Comparison of ENCODE assay signal across 23 cellular contexts in genomic region chr19:5707576-5708575, GRCh38. TPM values are rescaled to one million over a fixed set of nuclear protein-coding genes. Genes with fewer than 3 reads are reported as not detected.
DNase-seq lines count a peak whose midpoint lies in the region; ATAC-seq and TF ChIP-seq lines count a peak whose summit lies in the region.
"Had no signal": no experiment of that assay in that cellular context is flagged by ENCODE, and none has a peak within 500 bp of the region (broad histone marks: within the 10 kb centered on the region; RNA-seq: fewer than 3 reads in every experiment).

No MANE protein-coding gene starts in this region.

- H3K4me3 Mint-ChIP-seq in activated CD8-positive, alpha-beta T cell treated with anti-CD3 and anti-CD28 coated beads for 36 hours = no peak overlapping the region
- no peak overlapping the region for H3K4me3 Mint-ChIP-seq in stimulated activated naive B cell treated with anti-CD40 and anti-IgM and Interleukin-4, amounts not matched to agents 10 μg/mL and 1 μg/mL and 100 μg/mL, for 72 hours
- H3K4me3 Mint-ChIP-seq: CD14-positive monocyte, IgD-negative memory B cell had no signal

- POLR2A ChIA-PET in activated CD8-positive, alpha-beta T cell treated with anti-CD3 and anti-CD28 coated beads for 36 hours (lab: Charles Lee) = interaction anchor here (1.1 to 18.8 kb wide), 3 partner anchors 10 to 28 kb away, joined by 4 to 516 read pairs (median 82); partner anchors contain the start of genes CATSPERD, HSD11B1L, LONP1 and RPL36

- H3K27me3 Mint-ChIP-seq in activated CD8-positive, alpha-beta T cell treated with anti-CD3 and anti-CD28 coated beads for 36 hours = no peaks in the 10 kb centered on the region
- H3K27me3 Mint-ChIP-seq in stimulated activated naive B cell treated with anti-CD40 and anti-IgM and Interleukin-4, amounts not matched to agents 10 μg/mL and 1 μg/mL and 100 μg/mL, for 72 hours = no peaks in the 10 kb centered on the region
- H3K27me3 Mint-ChIP-seq: IgD-negative memory B cell had no signal

- peaks cover 30% of the 10 kb centered on the region for H3K36me3 ChIP-seq in mammary epithelial cell (ENCODE audit: insufficient read depth, low read length)

- no peak overlapping the region for H3K4me3 ChIP-seq in mammary epithelial cell (replicated peaks in 1 of 3; ENCODE audit: insufficient read depth in 1 of 3, low read depth in 2 of 3, low read length in 3 of 3)
- H3K4me3 ChIP-seq: A549, SJCRH30 had no signal

- no peaks in the 10 kb centered on the region for H3K4me1 ChIP-seq in mammary epithelial cell (ENCODE audit: insufficient read depth, low read length)
- H3K4me1 ChIP-seq: Caco-2, SJCRH30 had no signal

- H3K4me2 ChIP-seq in mammary epithelial cell (ENCODE audit: insufficient read depth, low read depth, low read length) = no peak overlapping the region
- H3K4me2 ChIP-seq: A549 had no signal

- dilution Hi-C loops in mammary epithelial cell (cut with HindIII; ENCODE audit: low sequenced_read_pairs) = loop anchor here (5.0 to 10.0 kb wide), 2 partner anchors 56 to 127 kb away; partner anchors contain the start of gene FUT6

- H3K9me3 ChIP-seq in mammary epithelial cell (replicated peaks; ENCODE audit: insufficient read depth, low read length) = no peaks in the 10 kb centered on the region
- H3K9me3 ChIP-seq: A549, Caco-2, SJCRH30 had no signal

- intact Hi-C loops in left cardiac atrium (cut with DNase I) (no loop called here), cardiac septum (cut with DNase I) (no loop called here), mammary epithelial cell (cut with micrococcal nuclease) (no loop called here)
- intact Hi-C loops in activated CD8-positive, alpha-beta T cell treated with anti-CD3 and anti-CD28 coated beads for 36 hours (cut with micrococcal nuclease) = no loop called here

- no peaks in the 10 kb centered on the region for H4K20me1 ChIP-seq in mammary epithelial cell (ENCODE audit: insufficient read depth, low read length)

- H3K9me3 Mint-ChIP-seq in activated CD8-positive, alpha-beta T cell treated with anti-CD3 and anti-CD28 coated beads for 36 hours = no peaks in the 10 kb centered on the region
- no peaks in the 10 kb centered on the region for H3K9me3 Mint-ChIP-seq in stimulated activated naive B cell treated with anti-CD40 and anti-IgM and Interleukin-4, amounts not matched to agents 10 μg/mL and 1 μg/mL and 100 μg/mL, for 72 hours
- H3K9me3 Mint-ChIP-seq: IgD-negative memory B cell had no signal

- no TSS peak for BruUV-seq in mammary epithelial cell (replicated peaks; lab: Mats Ljungman, UMichigan)

- CTCF ChIA-PET in activated CD8-positive, alpha-beta T cell treated with anti-CD3 and anti-CD28 coated beads for 36 hours (lab: Charles Lee) = interaction anchor here (1.2 kb wide), 1 partner anchor 18 kb away, joined by 3 read pairs; the partner anchor contains the start of gene RPL36
- CTCF ChIA-PET in mammary epithelial cell (lab: Charles Lee; ENCODE audit: low non-redundant PET) = no interaction called here

- H3K9ac ChIP-seq in mammary epithelial cell (ENCODE audit: insufficient read depth, low read length) = no peak overlapping the region

- DNase-seq in left cardiac atrium (peak; percentile 16), cardiac septum (ENCODE audit: low spot score) (no peak), iPS-NIHi7 (ENCODE audit: extremely low spot score) (peak; percentile 11), mammary epithelial cell (no peak), NCI-H1694 (lab: John Stamatoyannopoulos, UW) (no peak)
- DNase-seq in activated CD8-positive, alpha-beta T cell treated with anti-CD3 and anti-CD28 coated beads for 36 hours = no peak
- DNase-seq in stimulated activated naive B cell treated with anti-CD40 and anti-IgM and Interleukin-4, amounts not matched to agents 10 μg/mL and 1 μg/mL and 100 μg/mL, for 72 hours = no peak
- no peak for DNase-seq in stimulated activated CD8-positive, alpha-beta memory T cell treated with anti-CD3 and anti-CD28 coated beads, Interleukin-4, amount 100 ng/mL, for 48 hours
- DNase-seq: Caco-2; DMS53; NCI-H1436 treated with DMSO at 0.1 percent for 48 hours; NCI-H2107; NCI-H226; NCI-H526 treated with DMSO at 0.1 percent for 48 hours; NK-92 treated with Interleukin-12 subunit alpha and Interleukin-12 subunit beta, amount 100 ng/mL, for 24 hours; OCI-M1; RPMI8226; SJCRH30 had no signal

- no peak overlapping the region for H3K27ac Mint-ChIP-seq in activated CD8-positive, alpha-beta T cell treated with anti-CD3 and anti-CD28 coated beads for 36 hours
- peak overlapping the region; percentile 9 for H3K27ac Mint-ChIP-seq in stimulated activated naive B cell treated with anti-CD40 and anti-IgM and Interleukin-4, amounts not matched to agents 10 μg/mL and 1 μg/mL and 100 μg/mL, for 72 hours

- TF ChIP-seq CTCF in activated CD8-positive, alpha-beta T cell treated with anti-CD3 and anti-CD28 coated beads for 36 hours (IDR thresholded peaks at IDR 0.05) = no peak
- no peak for TF ChIP-seq CTCF in mammary epithelial cell (conservative IDR thresholded peaks at IDR 0.05 in 1 of 2, IDR thresholded peaks at IDR 0.05 in 1 of 2; ENCODE audit: extremely low read depth in 1 of 2, insufficient read depth in 1 of 2, low read depth in 1 of 2, low read length in 2 of 2)

- ATAC-seq in left cardiac atrium = no peak
- ATAC-seq in activated CD8-positive, alpha-beta T cell treated with anti-CD3 and anti-CD28 coated beads for 36 hours = peak; percentile 19
- no peak for ATAC-seq in stimulated activated naive B cell treated with anti-CD40 and anti-IgM and Interleukin-4, amounts not matched to agents 10 μg/mL and 1 μg/mL and 100 μg/mL, for 72 hours (replicated peaks)
- ATAC-seq: A549 had no signal

- in situ Hi-C loops in mammary epithelial cell (cut with MboI; ENCODE audit: low sequenced_read_pairs in 2 of 2) = no loop called here

- no peak overlapping the region for H3K27ac ChIP-seq in mammary epithelial cell (ENCODE audit: insufficient read depth, low read depth, low read length)
- H3K27ac ChIP-seq: A549, SJCRH30 had no signal

- no peak overlapping the region for H2AFZ ChIP-seq in mammary epithelial cell (ENCODE audit: low read depth, low read length)

- H3K79me2 ChIP-seq in mammary epithelial cell (ENCODE audit: insufficient read depth, low read length) = peaks cover 5% of the 10 kb centered on the region

- no peaks in the 10 kb centered on the region for H3K4me1 Mint-ChIP-seq in activated CD8-positive, alpha-beta T cell treated with anti-CD3 and anti-CD28 coated beads for 36 hours (ENCODE audit: low read depth)
- H3K4me1 Mint-ChIP-seq in stimulated activated naive B cell treated with anti-CD40 and anti-IgM and Interleukin-4, amounts not matched to agents 10 μg/mL and 1 μg/mL and 100 μg/mL, for 72 hours = peaks cover 0 to 6% of the 10 kb centered on the region in 2 donors
- H3K4me1 Mint-ChIP-seq: CD14-positive monocyte, IgD-negative memory B cell had no signal

- WGBS in mammary epithelial cell (ENCODE audit: low coverage, missing lambda C conversion rate) = 93% methylated on average over 16 of the region's 37 CpGs

- no peaks in the 10 kb centered on the region for H3K27me3 ChIP-seq in mammary epithelial cell (ENCODE audit: insufficient read depth, low read length)
- H3K27me3 ChIP-seq: SJCRH30 had no signal

- H3K36me3 Mint-ChIP-seq in activated CD8-positive, alpha-beta T cell treated with anti-CD3 and anti-CD28 coated beads for 36 hours (ENCODE audit: low read depth) = peaks cover 54% of the 10 kb centered on the region
- peaks cover 20 to 40% of the 10 kb centered on the region in 2 donors for H3K36me3 Mint-ChIP-seq in stimulated activated naive B cell treated with anti-CD40 and anti-IgM and Interleukin-4, amounts not matched to agents 10 μg/mL and 1 μg/mL and 100 μg/mL, for 72 hours

RNA-seq across cellular contexts. Expression of gene LONP1, which starts 12.1 kb away (rescaled TPM):
- total RNA-seq in left cardiac atrium (10 to 100 TPM; 51.4 to 57.1 TPM), cardiac septum (70.8 TPM), mammary epithelial cell (10 to 100 TPM; 73.7 to 88.3 TPM)
- 100 to 1,000 TPM; 324 to 342 TPM for total RNA-seq in activated CD8-positive, alpha-beta T cell treated with anti-CD3 and anti-CD28 coated beads for 36 hours
- polyA plus RNA-seq in mammary epithelial cell = 55.0 TPM
- polyA minus RNA-seq in mammary epithelial cell = 64.3 TPM

RNA-seq across cellular contexts. Expression of gene CATSPERD, which starts 12.6 kb away (rescaled TPM):
- total RNA-seq in left cardiac atrium (not detected), cardiac septum (not detected), mammary epithelial cell (not detected)
- not detected for total RNA-seq in activated CD8-positive, alpha-beta T cell treated with anti-CD3 and anti-CD28 coated beads for 36 hours
- not detected for polyA plus RNA-seq in mammary epithelial cell
- not detected for polyA minus RNA-seq in mammary epithelial cell
- total RNA-seq: Caco-2, H4, HT-29, SJCRH30 had no signal
- polyA plus RNA-seq: CD14-positive monocyte, IgD-negative memory B cell had no signal

RNA-seq across cellular contexts. Expression of gene RPL36, which starts 17.8 kb away (rescaled TPM):
- 100 to 1,000 TPM; 500 to 504 TPM for total RNA-seq in left cardiac atrium
- total RNA-seq in cardiac septum = 337 TPM
- total RNA-seq in activated CD8-positive, alpha-beta T cell treated with anti-CD3 and anti-CD28 coated beads for 36 hours = 1,000 to 10,000 TPM; 1,711 to 1,715 TPM
- 100 to 1,000 TPM; 323 to 990 TPM for total RNA-seq in mammary epithelial cell
- 717 TPM for polyA plus RNA-seq in mammary epithelial cell
- polyA minus RNA-seq in mammary epithelial cell = 88.8 TPM

RNA-seq across cellular contexts. Expression of gene HSD11B1L, which starts 27.0 kb away (rescaled TPM):
- 1 to 10 TPM; 4.0 to 4.4 TPM for total RNA-seq in left cardiac atrium
- total RNA-seq in cardiac septum = 4.3 TPM
- 1 to 10 TPM; 2.7 to 3.5 TPM for total RNA-seq in activated CD8-positive, alpha-beta T cell treated with anti-CD3 and anti-CD28 coated beads for 36 hours
- total RNA-seq in mammary epithelial cell = 10 to 100 TPM in 1 of 2 donors, 1 to 10 TPM in 1; 6.4 to 10.5 TPM
- polyA plus RNA-seq in mammary epithelial cell = 5.2 TPM
- 4.6 TPM for polyA minus RNA-seq in mammary epithelial cell

RNA-seq across cellular contexts. Expression of gene MICOS13, which starts 27.6 kb away (rescaled TPM):
- total RNA-seq in left cardiac atrium (100 to 1,000 TPM; 127 to 142 TPM), cardiac septum (143 TPM), mammary epithelial cell (10 to 100 TPM; 25.3 to 71.2 TPM)
- 10 to 100 TPM; 49.4 TPM for total RNA-seq in activated CD8-positive, alpha-beta T cell treated with anti-CD3 and anti-CD28 coated beads for 36 hours
- polyA plus RNA-seq in mammary epithelial cell = 46.8 TPM
- polyA minus RNA-seq in mammary epithelial cell = 14.5 TPM

Comparison
In these comparisons a context has a peak if more than half of its experiments do, and no peak if none do; other contexts are left out.
1. DNase-seq: peak in left cardiac atrium (single experiment) and iPS-NIHi7 (single experiment); none in cardiac septum (single experiment), activated CD8-positive, alpha-beta T cell treated with anti-CD3 and anti-CD28 coated beads for 36 hours (single experiment), stimulated activated naive B cell treated with anti-CD40 and anti-IgM and Interleukin-4, amounts not matched to agents 10 μg/mL and 1 μg/mL and 100 μg/mL, for 72 hours (single experiment), mammary epithelial cell (single experiment), NCI-H1694 (single experiment) and stimulated activated CD8-positive, alpha-beta memory T cell treated with anti-CD3 and anti-CD28 coated beads, Interleukin-4, amount 100 ng/mL, for 48 hours (single experiment).